13 cellular contexts compared by ENCODE assay signal in the genomic region with DNA sequence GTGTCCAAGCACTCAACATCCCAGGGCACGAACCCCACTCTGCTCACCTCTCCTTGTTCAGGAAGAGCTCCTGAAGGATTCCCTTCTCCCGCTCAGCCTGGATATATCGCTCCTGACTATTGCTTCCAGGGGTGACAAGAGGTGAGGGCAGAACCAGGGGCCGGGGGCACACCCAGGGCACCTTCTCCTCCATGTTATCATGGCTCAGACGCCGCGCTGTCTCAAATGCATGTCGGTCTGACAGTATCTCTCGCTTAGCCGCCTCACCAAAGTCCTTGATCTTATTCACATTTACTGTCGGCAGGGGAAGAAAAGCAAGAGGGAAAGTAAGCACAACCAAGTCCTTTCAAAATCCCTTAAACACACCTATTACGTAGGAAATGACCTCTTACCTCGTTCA.
"Had no signal": no experiment of that assay in that cellular context is flagged by ENCODE, and none has a peak within 500 bp of the region (broad histone marks: within the 10 kb centered on the region; RNA-seq: fewer than 3 reads in every experiment).

No MANE protein-coding gene starts in this region.

- H3K27ac ChIP-seq: adrenal gland, esophagus muscularis mucosa, pancreas, tibial artery had no signal

- H3K4me3 ChIP-seq: adrenal gland, esophagus muscularis mucosa, pancreas, tibial artery had no signal

- H3K4me1 ChIP-seq: pancreas had no signal

- H3K27me3 ChIP-seq: adrenal gland, esophagus muscularis mucosa, pancreas, tibial artery had no signal

- H3K9me3 ChIP-seq: adrenal gland, esophagus muscularis mucosa, pancreas, tibial artery had no signal

- ATAC-seq: activated CD8-positive, alpha-beta T cell treated with anti-CD3 and anti-CD28 coated beads for 36 hours; pancreas; WTC11 had no signal

- DNase-seq: activated CD4-positive, alpha-beta T cell treated with anti-CD3 and anti-CD28 coated beads for 48 hours; activated CD8-positive, alpha-beta T cell treated with anti-CD3 and anti-CD28 coated beads for 36 hours; activated naive CD4-positive, alpha-beta T cell treated with Interleukin-2 at 50 U/mL for 16 hours; activated T-cell treated with anti-CD3 and anti-CD28 coated beads, Interleukin-2, amount 50 U/mL, for 72 hours; adrenal gland; kidney glomerular epithelial cell; stimulated activated CD4-positive, alpha-beta T cell treated with anti-CD3 and anti-CD28 coated beads, Interleukin-12 subunit alpha, Interleukin-12 subunit beta, amount 100 ng/mL, for 4 hours; stimulated activated CD4-positive, alpha-beta T cell treated with anti-CD3 and anti-CD28 coated beads, Interleukin-2, amount 100 ng/mL, for 24 hours; SW 1271 had no signal

- H3K27me3 Mint-ChIP-seq: activated CD8-positive, alpha-beta T cell treated with anti-CD3 and anti-CD28 coated beads for 36 hours had no signal

- H3K4me3 Mint-ChIP-seq: activated CD8-positive, alpha-beta T cell treated with anti-CD3 and anti-CD28 coated beads for 36 hours; activated T-cell treated with anti-CD3 and anti-CD28 coated beads, Interleukin-2, amount 50 U/mL, for 72 hours; WTC11 had no signal

- H3K9me3 Mint-ChIP-seq: activated CD8-positive, alpha-beta T cell treated with anti-CD3 and anti-CD28 coated beads for 36 hours; activated T-cell treated with anti-CD3 and anti-CD28 coated beads, Interleukin-2, amount 50 U/mL, for 72 hours; WTC11 had no signal

- H3K4me1 Mint-ChIP-seq: WTC11 had no signal

- H3K27ac Mint-ChIP-seq: activated T-cell treated with anti-CD3 and anti-CD28 coated beads, Interleukin-2, amount 50 U/mL, for 72 hours; WTC11 had no signal
